20 cellular contexts compared by ENCODE assay signal in genomic region chr3:169510378-169510777, GRCh38.
A peak's percentile ranks its signal among the peaks of the same experiment; 100 is the strongest.
DNase-seq lines count a peak whose midpoint lies in the region; ATAC-seq and TF ChIP-seq lines count a peak whose summit lies in the region.
"Had no signal": no experiment of that assay in that cellular context is flagged by ENCODE, and none has a peak within 500 bp of the region (broad histone marks: within the 10 kb centered on the region; RNA-seq: fewer than 3 reads in every experiment).

No MANE protein-coding gene starts in this region.

- H3K9ac ChIP-seq in BLaER1: no peak overlapping the region

- H3K36me3 Mint-ChIP-seq in activated T-cell treated with anti-CD3 and anti-CD28 coated beads, Interleukin-2, amount 50 U/mL, for 4 hours (ENCODE audit: insufficient read depth): no peaks in the 10 kb centered on the region
- no peaks in the 10 kb centered on the region for H3K36me3 Mint-ChIP-seq in activated CD4-positive, alpha-beta memory T cell treated with anti-CD3 and anti-CD28 coated beads for 36 hours
- H3K36me3 Mint-ChIP-seq: activated naive CD8-positive, alpha-beta T cell treated with anti-CD3 and anti-CD28 coated beads, Interleukin-2, amount 10 ng/mL, durations not matched to agents 7 days and 5 days; IgD-negative memory B cell; naive B cell had no signal

- H3K9me3 ChIP-seq in BLaER1 (no peaks in the 10 kb centered on the region), OCI-LY7 (ENCODE audit: low read length) (no peaks in the 10 kb centered on the region), right cardiac atrium (ENCODE audit: control insufficient read depth, low read length) (no peaks in the 10 kb centered on the region)
- H3K9me3 ChIP-seq: BE2C had no signal

- no peaks in the 10 kb centered on the region for H4K20me1 ChIP-seq in BLaER1
- H4K20me1 ChIP-seq in OCI-LY7 (ENCODE audit: insufficient read depth, low read length): no peaks in the 10 kb centered on the region

- no peaks in the 10 kb centered on the region for H3K27me3 ChIP-seq in BLaER1
- no peaks in the 10 kb centered on the region for H3K27me3 ChIP-seq in right cardiac atrium (ENCODE audit: control insufficient read depth, insufficient read depth)
- H3K27me3 ChIP-seq: BE2C had no signal

- H3K4me1 Mint-ChIP-seq in activated T-cell treated with anti-CD3 and anti-CD28 coated beads, Interleukin-2, amount 50 U/mL, for 4 hours (ENCODE audit: low read depth): peaks cover 5% of the 10 kb centered on the region
- peaks cover 9% of the 10 kb centered on the region for H3K4me1 Mint-ChIP-seq in activated CD4-positive, alpha-beta memory T cell treated with anti-CD3 and anti-CD28 coated beads for 36 hours (ENCODE audit: low read depth)

- CTCF ChIA-PET in OCI-LY7 (lab: Charles Lee; ENCODE audit: unreplicated experiment): no interaction called here
- CTCF ChIA-PET in activated CD4-positive, alpha-beta memory T cell treated with anti-CD3 and anti-CD28 coated beads for 36 hours (lab: Charles Lee): no interaction called here

- H2AFZ ChIP-seq in OCI-LY7 (ENCODE audit: low read length): peak overlapping the region; percentile 89

- no peak overlapping the region for H3K4me3 ChIP-seq in BLaER1
- H3K4me3 ChIP-seq in GM12865 (ENCODE audit: low read depth, low read length): no peak overlapping the region
- no peak overlapping the region for H3K4me3 ChIP-seq in OCI-LY7 (ENCODE audit: low read depth, low read length, poor library complexity, severe bottlenecking)
- no peak overlapping the region for H3K4me3 ChIP-seq in right cardiac atrium (ENCODE audit: low read length)

- H3K36me3 ChIP-seq in BLaER1 (no peaks in the 10 kb centered on the region), OCI-LY7 (ENCODE audit: insufficient read depth, low read length) (no peaks in the 10 kb centered on the region)
- H3K36me3 ChIP-seq: BE2C had no signal

- TF ChIP-seq CTCF in GM12865 (IDR thresholded peaks at IDR 0.05; ENCODE audit: insufficient read depth, low read depth, low read length, missing control alignments) (no peak), OCI-LY7 (conservative IDR thresholded peaks at IDR 0.05; ENCODE audit: low read length) (no peak)

- no TSS peak for BruUV-seq in OCI-LY7 (replicated peaks; lab: Mats Ljungman, UMichigan)

- H3K4me3 Mint-ChIP-seq in activated T-cell treated with anti-CD3 and anti-CD28 coated beads, Interleukin-2, amount 50 U/mL, for 4 hours: no peak overlapping the region
- no peak overlapping the region for H3K4me3 Mint-ChIP-seq in activated CD4-positive, alpha-beta memory T cell treated with anti-CD3 and anti-CD28 coated beads for 36 hours
- H3K4me3 Mint-ChIP-seq: activated naive CD8-positive, alpha-beta T cell treated with anti-CD3 and anti-CD28 coated beads, Interleukin-2, amount 10 ng/mL, durations not matched to agents 7 days and 5 days; HFFc6; naive B cell had no signal

- H3K79me2 ChIP-seq in OCI-LY7 (ENCODE audit: insufficient read depth, low read depth, low read length): no peaks in the 10 kb centered on the region

- no peak overlapping the region for H3K27ac Mint-ChIP-seq in activated CD4-positive, alpha-beta memory T cell treated with anti-CD3 and anti-CD28 coated beads for 36 hours
- H3K27ac Mint-ChIP-seq: activated naive CD8-positive, alpha-beta T cell treated with anti-CD3 and anti-CD28 coated beads, Interleukin-2, amount 10 ng/mL, durations not matched to agents 7 days and 5 days; HFFc6 had no signal

- peaks cover 15% of the 10 kb centered on the region for H3K4me1 ChIP-seq in BLaER1
- H3K4me1 ChIP-seq in OCI-LY7 (ENCODE audit: insufficient read depth, low read length, poor library complexity, severe bottlenecking): peaks cover 24% of the 10 kb centered on the region
- H3K4me1 ChIP-seq in right cardiac atrium (ENCODE audit: control insufficient read depth, insufficient read depth, low read length): peaks cover 4% of the 10 kb centered on the region

- H3K9me3 Mint-ChIP-seq in activated T-cell treated with anti-CD3 and anti-CD28 coated beads, Interleukin-2, amount 50 U/mL, for 4 hours: no peaks in the 10 kb centered on the region
- no peaks in the 10 kb centered on the region for H3K9me3 Mint-ChIP-seq in activated CD4-positive, alpha-beta memory T cell treated with anti-CD3 and anti-CD28 coated beads for 36 hours
- H3K9me3 Mint-ChIP-seq: activated naive CD8-positive, alpha-beta T cell treated with anti-CD3 and anti-CD28 coated beads, Interleukin-2, amount 10 ng/mL, durations not matched to agents 7 days and 5 days; HFFc6; IgD-negative memory B cell; naive B cell had no signal

- H3K27ac ChIP-seq in BLaER1: no peak overlapping the region
- peak overlapping the region; percentile 61 for H3K27ac ChIP-seq in OCI-LY7 (ENCODE audit: low read depth, low read length, poor library complexity, severe bottlenecking)
- no peak overlapping the region for H3K27ac ChIP-seq in right cardiac atrium (ENCODE audit: low read length)

- WGBS in right cardiac atrium: 55% methylated on average over 4 of the region's 4 CpGs

- POLR2A ChIA-PET in OCI-LY7 (lab: Charles Lee): no interaction called here
- POLR2A ChIA-PET in activated CD4-positive, alpha-beta memory T cell treated with anti-CD3 and anti-CD28 coated beads for 36 hours (lab: Charles Lee): interaction anchor here (0.6 kb wide), 1 partner anchor 1368 kb away, joined by 3 read pairs; no protein-coding TSS in a partner anchor

- DNase-seq in GM12865 (ENCODE audit: low read depth): peak; percentile 11
- DNase-seq in OCI-LY7 (ENCODE audit: low spot score): no peak
- no peak for DNase-seq in right cardiac atrium
- no peak for DNase-seq in activated T-cell treated with anti-CD3 and anti-CD28 coated beads, Interleukin-2, amount 50 U/mL, for 4 hours
- DNase-seq in T-helper 2 cell: no peak
- DNase-seq in activated CD4-positive, alpha-beta T cell treated with anti-CD3 and anti-CD28 coated beads, Interleukin-2, amount 50 U/mL, for 48 hours: no peak
- no peak for DNase-seq in activated CD4-positive, alpha-beta memory T cell treated with anti-CD3 and anti-CD28 coated beads for 36 hours
- DNase-seq: activated CD4-positive, alpha-beta T cell treated with anti-CD3 and anti-CD28 coated beads, Interleukin-2, amount 50 U/mL, for 1 hour; activated naive CD8-positive, alpha-beta T cell treated with anti-CD3 and anti-CD28 coated beads, Interleukin-2, amount 10 ng/mL, durations not matched to agents 7 days and 5 days; activated T-cell treated with anti-CD3 and anti-CD28 coated beads, Interleukin-2, amount 50 U/mL, for 1 hour; BE2C; caudate nucleus; effector memory CD4-positive, alpha-beta T cell; HFFc6; naive B cell; NCI-H1092; substantia nigra; T-helper 9 cell had no signal

- H3K9me2 ChIP-seq in OCI-LY7 (ENCODE audit: insufficient read depth, low read length): no peaks in the 10 kb centered on the region

- peak; percentile 50 to 71 for ATAC-seq in right cardiac atrium
- ATAC-seq in activated T-cell treated with anti-CD3 and anti-CD28 coated beads, Interleukin-2, amount 50 U/mL, for 4 hours: no peak

- intact Hi-C loops in OCI-LY7 (cut with micrococcal nuclease; ENCODE audit: unreplicated experiment): no loop called here
- intact Hi-C loops in right cardiac atrium (cut with DNase I): no loop called here
- intact Hi-C loops in activated CD4-positive, alpha-beta memory T cell treated with anti-CD3 and anti-CD28 coated beads for 36 hours (cut with micrococcal nuclease): no loop called here

- peak overlapping the region; percentile 31 for H3K4me2 ChIP-seq in BLaER1
- H3K4me2 ChIP-seq in OCI-LY7 (ENCODE audit: low read length): peak overlapping the region; percentile 45

- no peaks in the 10 kb centered on the region for H3K27me3 Mint-ChIP-seq in activated T-cell treated with anti-CD3 and anti-CD28 coated beads, Interleukin-2, amount 50 U/mL, for 4 hours (ENCODE audit: low read depth)
- no peaks in the 10 kb centered on the region for H3K27me3 Mint-ChIP-seq in activated CD4-positive, alpha-beta memory T cell treated with anti-CD3 and anti-CD28 coated beads for 36 hours
- H3K27me3 Mint-ChIP-seq: activated naive CD8-positive, alpha-beta T cell treated with anti-CD3 and anti-CD28 coated beads, Interleukin-2, amount 10 ng/mL, durations not matched to agents 7 days and 5 days; IgD-negative memory B cell; naive B cell had no signal

Comparison
In these comparisons a context has a peak if more than half of its experiments do, and no peak if none do; other contexts are left out.
1. ATAC-seq: peak in right cardiac atrium (2 of 2); none in activated T-cell treated with anti-CD3 and anti-CD28 coated beads, Interleukin-2, amount 50 U/mL, for 4 hours (0 of 2).